8 cellular contexts compared by ENCODE assay signal in genomic region chr2:60533114-60534033, GRCh38. TPM values are rescaled to one million over a fixed set of nuclear protein-coding genes. Genes with fewer than 3 reads are reported as not detected.
A peak's percentile ranks its signal among the peaks of the same experiment; 100 is the strongest.
DNase-seq lines count a peak whose midpoint lies in the region; ATAC-seq and TF ChIP-seq lines count a peak whose summit lies in the region.
"Had no signal": no experiment of that assay in that cellular context is flagged by ENCODE, and none has a peak within 500 bp of the region (broad histone marks: within the 10 kb centered on the region; RNA-seq: fewer than 3 reads in every experiment).

No MANE protein-coding gene starts in this region.

- DNase-seq in NCI-H82 treated with DMSO at 0.1 percent for 48 hours (lab: John Stamatoyannopoulos, UW; ENCODE audit: unreplicated experiment) (peak; percentile 66), epithelial cell of esophagus (ENCODE audit: low read depth) (peak; percentile 81), renal cortical epithelial cell (ENCODE audit: low read depth) (peak; percentile 52), spleen (no peak)
- no peak for DNase-seq in activated effector memory CD4-positive, alpha-beta T cell treated with anti-CD3 and anti-CD28 coated beads, Interleukin-2, amount 50 U/mL, for 16 hours
- DNase-seq: activated T-cell treated with anti-CD3 and anti-CD28 coated beads, Interleukin-2, amount 50 U/mL, for 48 hours had no signal

- H3K27ac ChIP-seq in DOHH2 (ENCODE audit: low read depth, low read length), result peak overlapping the region; percentile 50
- H3K27ac ChIP-seq in spleen, result peak overlapping the region in 4 of 8 donors; percentile 14 to 59 (median 29)

- intact Hi-C loops in spleen (cut with DNase I; ENCODE audit: low total_unique reads), result no loop called here

- H4K20me1 ChIP-seq in DOHH2 (ENCODE audit: control insufficient read depth, insufficient read depth, low read depth, low read length), result peaks cover 67% of the 10 kb centered on the region

- peak overlapping the region; percentile 40 for H3K4me3 ChIP-seq in DOHH2 (ENCODE audit: low read length)
- H3K4me3 ChIP-seq in epithelial cell of esophagus (ENCODE audit: low read length), result no peak overlapping the region
- H3K4me3 ChIP-seq in spleen, result no peak overlapping the region

- H3K4me2 ChIP-seq in DOHH2 (ENCODE audit: low read length), result peak overlapping the region; percentile 67

- peaks cover 100% of the 10 kb centered on the region for H3K79me2 ChIP-seq in DOHH2 (ENCODE audit: control insufficient read depth, low read length)

- ATAC-seq in HG03378 (IDR thresholded peaks at IDR 0.05; ENCODE audit: unreplicated experiment), result no peak

- H3K9me3 ChIP-seq in DOHH2 (ENCODE audit: control insufficient read depth, insufficient read depth, low read length), result no peaks in the 10 kb centered on the region
- H3K9me3 ChIP-seq in spleen, result no peaks in the 10 kb centered on the region

- TF ChIP-seq CTCF in DOHH2 (IDR thresholded peaks at IDR 0.05; ENCODE audit: low read depth, low read length, poor library complexity, severe bottlenecking) (no peak), epithelial cell of esophagus (IDR thresholded peaks at IDR 0.05; ENCODE audit: insufficient read depth, low read depth, low read length, missing control alignments) (no peak), spleen (IDR thresholded peaks at IDR 0.05 in 8 of 11, conservative IDR thresholded peaks at IDR 0.05 in 3 of 11) (no peak)

- H3K27me3 ChIP-seq in DOHH2 (ENCODE audit: control insufficient read depth, low read length), result no peaks in the 10 kb centered on the region
- H3K27me3 ChIP-seq in spleen (replicated peaks in 1 of 7), result peaks cover 0 to 3% (median 0%) of the 10 kb centered on the region in 7 donors

- peaks cover 99% of the 10 kb centered on the region for H3K36me3 ChIP-seq in DOHH2 (ENCODE audit: control insufficient read depth, low read length)
- peaks cover 0 to 5% (median 0%) of the 10 kb centered on the region in 6 donors for H3K36me3 ChIP-seq in spleen

- 66 to 75% (median 74%) methylated on average over 13 of the region's 13 CpGs for WGBS in spleen, 5 donors

- TF ChIP-seq POLR2A in spleen (IDR thresholded peaks at IDR 0.05), result no peak

- peaks cover 100% of the 10 kb centered on the region for H3K4me1 ChIP-seq in DOHH2 (ENCODE audit: control insufficient read depth, low read length)
- H3K4me1 ChIP-seq in spleen, result peaks cover 2 to 99% (median 74%) of the 10 kb centered on the region in 6 donors

- peaks cover 25% of the 10 kb centered on the region for H3F3A ChIP-seq in DOHH2 (ENCODE audit: control insufficient read depth, insufficient read depth)

- no peaks in the 10 kb centered on the region for H3K9me2 ChIP-seq in DOHH2 (replicated peaks; ENCODE audit: control insufficient read depth, low read length)

RNA-seq across cellular contexts. Expression of gene BCL11A, which starts 20.1 kb away (rescaled TPM):
- total RNA-seq in renal cortical epithelial cell (0.80 and 1.0 TPM in 2 replicates), spleen (100 to 1,000 TPM in 3 of 7 donors, 10 to 100 TPM in 4; 65.9 to 121 (median 92.7) TPM)
- 10 to 100 TPM; 41.1 to 61.6 (median 44.8) TPM for polyA plus RNA-seq in spleen

Comparison
In these comparisons a context has a peak if more than half of its experiments do, and no peak if none do; other contexts are left out.
1. DNase-seq: peak in NCI-H82 treated with DMSO at 0.1 percent for 48 hours (single experiment), epithelial cell of esophagus (single experiment) and renal cortical epithelial cell (single experiment); none in activated effector memory CD4-positive, alpha-beta T cell treated with anti-CD3 and anti-CD28 coated beads, Interleukin-2, amount 50 U/mL, for 16 hours (single experiment) and spleen (single experiment).
2. RNA of gene BCL11A, which starts 20.1 kb away (total RNA-seq): 65.9 to 121 TPM in spleen; 0.80 to 1.0 TPM in renal cortical epithelial cell; every median in the first group is over 10 times any median in the second.